9 cellular contexts compared by ENCODE assay signal in genomic region chr1:1434812-1435093, GRCh38. TPM values are rescaled to one million over a fixed set of nuclear protein-coding genes. Genes with fewer than 3 reads are reported as not detected.
A peak's percentile ranks its signal among the peaks of the same experiment; 100 is the strongest.
DNase-seq lines count a peak whose midpoint lies in the region; ATAC-seq and TF ChIP-seq lines count a peak whose summit lies in the region.
"Had no signal": no experiment of that assay in that cellular context is flagged by ENCODE, and none has a peak within 500 bp of the region (broad histone marks: within the 10 kb centered on the region; RNA-seq: fewer than 3 reads in every experiment).

No MANE protein-coding gene starts in this region.

- TF ChIP-seq CTCF in C4-2B (conservative IDR thresholded peaks at IDR 0.05) (no peak), LNCaP clone FGC (IDR thresholded peaks at IDR 0.05; ENCODE audit: control insufficient read depth, extremely low read depth, insufficient read depth) (no peak), endodermal cell (conservative IDR thresholded peaks at IDR 0.05) (no peak), osteocyte (IDR thresholded peaks at IDR 0.05) (no peak)

- H3K4me1 ChIP-seq in endodermal cell (ENCODE audit: control insufficient read depth, insufficient read depth, low read length), result peaks cover 17% of the 10 kb centered on the region

- no peak for DNase-seq in LNCaP clone FGC (ENCODE audit: low read depth)
- no peak for DNase-seq in endodermal cell
- DNase-seq in osteocyte (ENCODE audit: extremely low spot score, unreplicated experiment), result no peak
- DNase-seq in germinal center (ENCODE audit: low spot score), result no peak
- DNase-seq in G401 (ENCODE audit: low spot score), result no peak
- DNase-seq: DND-41 had no signal

- H3K36me3 Mint-ChIP-seq in endodermal cell (ENCODE audit: low read depth) (no peaks in the 10 kb centered on the region), osteocyte (ENCODE audit: unreplicated experiment) (no peaks in the 10 kb centered on the region)

- WGBS in endodermal cell (ENCODE audit: insufficient coverage in 1 of 2, insufficient read length in 1 of 2), 2 experiments, result 94 to 100% methylated on average over 1 to 3 of the region's 3 CpGs

- H3K27ac ChIP-seq in C4-2B, result peak overlapping the region; percentile 100
- no peak overlapping the region for H3K27ac ChIP-seq in endodermal cell (ENCODE audit: low read depth, low read length)

- H3K4me1 Mint-ChIP-seq in endodermal cell (peaks cover 10% of the 10 kb centered on the region), osteocyte (ENCODE audit: unreplicated experiment) (peaks cover 47% of the 10 kb centered on the region)

- in situ Hi-C loops in G401 (cut with HindIII; ENCODE audit: low sequenced_read_pairs), result loop anchor here (10.0 kb wide), 1 partner anchor 60 kb away; the partner anchor contains the start of gene AURKAIP1

- peak overlapping the region; percentile 54 for H3K4me3 ChIP-seq in LNCaP clone FGC (ENCODE audit: low read depth, low read length)
- H3K4me3 ChIP-seq in endodermal cell (ENCODE audit: low read length), result peak overlapping the region; percentile 69

- H3K4me3 Mint-ChIP-seq in endodermal cell (peak overlapping the region; percentile 51), osteocyte (ENCODE audit: unreplicated experiment) (peak overlapping the region; percentile 51)

- no peaks in the 10 kb centered on the region for H3K9me3 ChIP-seq in endodermal cell (ENCODE audit: control insufficient read depth, low read length)

- H3K9me3 Mint-ChIP-seq in endodermal cell (no peaks in the 10 kb centered on the region), osteocyte (ENCODE audit: unreplicated experiment) (no peaks in the 10 kb centered on the region)

- no peak overlapping the region for H3K9ac ChIP-seq in endodermal cell (ENCODE audit: extremely low read depth, low read length, poor library complexity, severe bottlenecking)

- ATAC-seq in GM18909 (IDR thresholded peaks at IDR 0.05; ENCODE audit: poor library complexity, unreplicated experiment) (no peak), HG03565 (IDR thresholded peaks at IDR 0.05; ENCODE audit: unreplicated experiment) (no peak)

- H3K27me3 Mint-ChIP-seq in endodermal cell (ENCODE audit: insufficient read depth) (peaks cover 4% of the 10 kb centered on the region), osteocyte (ENCODE audit: unreplicated experiment) (no peaks in the 10 kb centered on the region)

- peaks cover 16% of the 10 kb centered on the region for H3K27me3 ChIP-seq in endodermal cell (ENCODE audit: control insufficient read depth, insufficient read depth, low read length, poor library complexity, severe bottlenecking)

- no peaks in the 10 kb centered on the region for H3K36me3 ChIP-seq in endodermal cell (ENCODE audit: control insufficient read depth, insufficient read depth, low read length)

- no peak overlapping the region for H3K27ac Mint-ChIP-seq in endodermal cell
- no peak overlapping the region for H3K27ac Mint-ChIP-seq in osteocyte (ENCODE audit: unreplicated experiment)

RNA-seq across cellular contexts. Expression of gene VWA1, which starts 0.7 kb away (rescaled TPM):
- total RNA-seq in endodermal cell (10 to 100 TPM; 12.7 to 17.4 TPM), osteocyte (15.6 and 17.5 TPM in 2 replicates)
- polyA plus RNA-seq in endodermal cell (2013, experiment 1 of 2), result 10.3 TPM
- polyA plus RNA-seq in endodermal cell (2013, experiment 2 of 2), result 5.6 TPM
- total RNA-seq in G401 (2014; rRNA removed; shearing (Covaris generic)), result 20.3 and 26.8 TPM in 2 replicates

RNA-seq across cellular contexts. Expression of gene ANKRD65, which starts 13.7 kb away (rescaled TPM):
- total RNA-seq in endodermal cell (1 to 10 TPM; 1.6 TPM), osteocyte (0.21 and 0.24 TPM in 2 replicates)
- polyA plus RNA-seq in endodermal cell (2013, experiment 1 of 2), result 0.78 TPM
- 1.7 TPM for polyA plus RNA-seq in endodermal cell (2013, experiment 2 of 2)
- 0.43 and 0.54 TPM in 2 replicates for total RNA-seq in G401 (2014; rRNA removed; shearing (Covaris generic))

RNA-seq across cellular contexts. Expression of gene ATAD3C, which starts 14.7 kb away (rescaled TPM):
- total RNA-seq in endodermal cell (under 1 TPM; 0.55 TPM), osteocyte (0.27 and 0.44 TPM in 2 replicates)
- 0.78 TPM for polyA plus RNA-seq in endodermal cell (2013, experiment 1 of 2)
- polyA plus RNA-seq in endodermal cell (2013, experiment 2 of 2), result 0.21 TPM
- total RNA-seq in G401 (2014; rRNA removed; shearing (Covaris generic)), result 0.14 TPM in 1 of 2 replicates, not detected in the other

RNA-seq across cellular contexts. Expression of gene MRPL20, which starts 27.7 kb away (rescaled TPM):
- total RNA-seq in endodermal cell (100 to 1,000 TPM; 109 to 129 TPM), osteocyte (82.1 and 86.9 TPM in 2 replicates)
- 104 TPM for polyA plus RNA-seq in endodermal cell (2013, experiment 1 of 2)
- polyA plus RNA-seq in endodermal cell (2013, experiment 2 of 2), result 98.2 TPM
- 60.9 and 75.0 TPM in 2 replicates for total RNA-seq in G401 (2014; rRNA removed; shearing (Covaris generic))

RNA-seq across cellular contexts. Expression of gene CCNL2, which starts 35.6 kb away (rescaled TPM):
- total RNA-seq in endodermal cell (100 to 1,000 TPM; 187 to 244 TPM), osteocyte (262 and 272 TPM in 2 replicates)
- 255 TPM for polyA plus RNA-seq in endodermal cell (2013, experiment 1 of 2)
- polyA plus RNA-seq in endodermal cell (2013, experiment 2 of 2), result 217 TPM
- 79.4 and 105 TPM in 2 replicates for total RNA-seq in G401 (2014; rRNA removed; shearing (Covaris generic))
